Comparison of ENCODE assay signal across 19 cellular contexts in genomic region chr10:359093-359492, GRCh38.
DNase-seq lines count a peak whose midpoint lies in the region; ATAC-seq and TF ChIP-seq lines count a peak whose summit lies in the region.
"Had no signal": no experiment of that assay in that cellular context is flagged by ENCODE, and none has a peak within 500 bp of the region (broad histone marks: within the 10 kb centered on the region; RNA-seq: fewer than 3 reads in every experiment).

No MANE protein-coding gene starts in this region.

- H3K9me3 Mint-ChIP-seq in mesothelial cell of epicardium, result no peaks in the 10 kb centered on the region

- no peak overlapping the region for H3K4me3 Mint-ChIP-seq in mesothelial cell of epicardium

- intact Hi-C loops in Right ventricle myocardium inferior (cut with DNase I), result no loop called here

- H3K27ac ChIP-seq in right atrium auricular region (no peak overlapping the region), caudate nucleus (ENCODE audit: low read depth, low read length) (peak overlapping the region; percentile 26)
- H3K27ac ChIP-seq: BLaER1 treated with 17β-estradiol and CSF1 and Interleukin-3, amounts not matched to agents 10 nM and 100 nM had no signal

- H3K36me3 ChIP-seq in right atrium auricular region, result peaks cover 74% of the 10 kb centered on the region

- DNase-seq in Right ventricle myocardium inferior (ENCODE audit: missing footprints) (no peak), right atrium auricular region (ENCODE audit: low spot score) (no peak), caudate nucleus (lab: John Stamatoyannopoulos, UW) (peak in 11 of 61 donors; percentile 7 to 59 (median 16)), mesothelial cell of epicardium (ENCODE audit: low spot score in 2 of 2, unreplicated experiment in 2 of 2) (no peak), superior temporal gyrus (ENCODE audit: extremely low spot score) (peak; percentile 67), MV-4-11 (lab: John Stamatoyannopoulos, UW) (no peak), pons (ENCODE audit: low spot score) (no peak)
- DNase-seq: 8988T; DND-41; GF-D8; NCI-H1092; NCI-H2107; NCI-H345; NCI-H69; NK-92 treated with Interleukin-12 subunit alpha and Interleukin-12 subunit beta, amount 100 ng/mL, for 24 hours; OCI-M1; RPMI8226 had no signal

- H3K27ac Mint-ChIP-seq in mesothelial cell of epicardium, result peak overlapping the region; percentile 16

- H3K4me3 ChIP-seq in right atrium auricular region, result no peak overlapping the region
- H3K4me3 ChIP-seq: BLaER1 treated with 17β-estradiol and CSF1 and Interleukin-3, amounts not matched to agents 10 nM and 100 nM had no signal

- H3K36me3 Mint-ChIP-seq in mesothelial cell of epicardium, result peaks cover 63% of the 10 kb centered on the region

- no peaks in the 10 kb centered on the region for H3K9me3 ChIP-seq in right atrium auricular region
- H3K9me3 ChIP-seq: BLaER1 treated with 17β-estradiol and CSF1 and Interleukin-3, amounts not matched to agents 10 nM and 100 nM had no signal

- H3K27me3 ChIP-seq in right atrium auricular region, result no peaks in the 10 kb centered on the region
- H3K27me3 ChIP-seq: BLaER1 treated with 17β-estradiol and CSF1 and Interleukin-3, amounts not matched to agents 10 nM and 100 nM had no signal

- TF ChIP-seq CTCF in right atrium auricular region (IDR thresholded peaks at IDR 0.05), result no peak
- TF ChIP-seq CTCF in mesothelial cell of epicardium (IDR thresholded peaks at IDR 0.05; ENCODE audit: unreplicated experiment), result no peak

- no peaks in the 10 kb centered on the region for H3K4me1 ChIP-seq in right atrium auricular region

- no peaks in the 10 kb centered on the region for H3K27me3 Mint-ChIP-seq in mesothelial cell of epicardium (ENCODE audit: low read depth)

- H3K4me1 Mint-ChIP-seq in mesothelial cell of epicardium, result peaks cover 10% of the 10 kb centered on the region

- ATAC-seq in Right ventricle myocardium inferior, result peak; percentile 13
- no peak for ATAC-seq in GM21447 (IDR thresholded peaks at IDR 0.05; ENCODE audit: unreplicated experiment)
